Comparison of ENCODE assay signal across 8 cellular contexts in the genomic region with DNA sequence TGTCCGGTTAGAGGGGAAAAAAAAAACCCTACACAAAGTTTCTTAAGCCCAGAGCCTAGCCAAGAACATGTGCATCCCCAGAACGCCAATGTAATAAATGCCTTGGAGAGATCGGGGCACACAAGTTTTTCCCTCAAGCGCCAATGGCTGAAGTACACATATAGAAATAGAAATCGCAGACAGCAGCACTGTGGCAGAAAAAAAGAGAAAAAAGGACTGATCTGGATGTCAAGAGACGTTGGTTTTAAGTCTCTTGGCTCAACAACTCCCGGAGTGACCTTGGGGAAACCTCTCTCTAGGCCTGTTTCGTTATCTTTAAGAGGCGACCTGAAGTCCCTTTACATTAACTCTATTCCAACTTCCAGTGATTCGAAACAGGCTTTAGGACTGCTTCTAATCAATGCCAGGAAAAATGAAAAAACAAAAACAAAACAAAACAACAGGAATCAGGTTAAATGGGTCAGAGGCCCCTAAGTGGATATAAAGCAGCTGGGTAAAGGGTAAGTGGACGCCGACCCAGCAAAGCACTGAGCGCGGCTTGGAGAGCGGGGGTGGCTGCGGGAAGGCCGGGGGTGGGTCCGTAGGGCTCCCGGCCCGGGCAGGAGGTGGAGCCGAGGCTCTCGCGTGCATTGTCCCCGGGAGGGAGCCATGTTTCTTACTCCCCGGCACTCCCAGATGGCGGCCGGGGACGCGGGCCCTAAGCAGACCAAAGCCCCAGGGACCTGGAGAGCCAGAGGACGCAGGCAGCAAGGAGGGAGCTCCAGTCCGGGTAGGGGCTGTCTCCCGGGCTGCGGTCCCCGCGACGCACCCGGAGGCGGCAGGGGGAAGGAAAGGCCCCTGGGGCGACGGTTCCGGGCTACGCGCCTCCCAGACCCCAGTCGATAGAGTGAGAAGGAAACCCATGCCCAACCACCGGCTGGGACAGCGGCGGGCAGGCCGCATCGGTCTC. TPM values are rescaled to one million over a fixed set of nuclear protein-coding genes. Genes with fewer than 3 reads are reported as not detected.
DNase-seq lines count a peak whose midpoint lies in the region; ATAC-seq and TF ChIP-seq lines count a peak whose summit lies in the region.

No MANE protein-coding gene starts in this region.

- no peak for TF ChIP-seq CTCF in endothelial cell (IDR thresholded peaks at IDR 0.05; ENCODE audit: unreplicated experiment)

- no peaks in the 10 kb centered on the region for H3K9me3 Mint-ChIP-seq in endothelial cell (ENCODE audit: unreplicated experiment)

- H3K4me1 Mint-ChIP-seq in endothelial cell (ENCODE audit: unreplicated experiment) = peaks cover 19% of the 10 kb centered on the region

- H3K27ac Mint-ChIP-seq in endothelial cell (ENCODE audit: unreplicated experiment) = peak overlapping the region; percentile 99

- H3K4me3 Mint-ChIP-seq in endothelial cell (ENCODE audit: unreplicated experiment) = peak overlapping the region; percentile 100

- H3K27me3 Mint-ChIP-seq in endothelial cell (ENCODE audit: unreplicated experiment) = peaks cover 9% of the 10 kb centered on the region

- ATAC-seq in HG02642 (IDR thresholded peaks at IDR 0.05; ENCODE audit: poor library complexity, unreplicated experiment) = peak; percentile 66

- peak; percentile 35 to 47 for DNase-seq in SHP77 (lab: John Stamatoyannopoulos, UW)
- DNase-seq in SHP77 treated with DMSO at 0.1 percent for 48 hours (lab: John Stamatoyannopoulos, UW) = no peak
- DNase-seq in NCI-H1930 (lab: John Stamatoyannopoulos, UW) = peak; percentile 8 to 30
- peak; percentile 33 to 45 (median 41) for DNase-seq in activated CD8-positive, alpha-beta memory T cell treated with anti-CD3 and anti-CD28 coated beads for 48 hours (ENCODE audit: low read depth in 2 of 3, low spot score in 2 of 3)
- DNase-seq in endothelial cell (ENCODE audit: low spot score) = peak; percentile 76
- peak; percentile 49 for DNase-seq in midbrain (lab: John Stamatoyannopoulos, UW)
- DNase-seq in stimulated activated CD8-positive, alpha-beta memory T cell treated with anti-CD3 and anti-CD28 coated beads, Interleukin-2, amount 100 ng/mL, for 48 hours (ENCODE audit: low read depth in 2 of 2) = peak; percentile 61 to 65

- peaks cover 9% of the 10 kb centered on the region for H3K36me3 Mint-ChIP-seq in endothelial cell (ENCODE audit: low read depth, unreplicated experiment)

RNA-seq across cellular contexts. Expression of gene EIF3A, which starts 0.8 kb away (rescaled TPM):
- total RNA-seq in endothelial cell (ENCODE audit: unreplicated experiment) = 107 TPM

RNA-seq across cellular contexts. Expression of gene DENND10, which starts 24.1 kb away (rescaled TPM):
- total RNA-seq in endothelial cell (ENCODE audit: unreplicated experiment) = 40.6 TPM

RNA-seq across cellular contexts. Expression of gene NANOS1, which starts 50.3 kb away (rescaled TPM):
- 1.2 TPM for total RNA-seq in endothelial cell (ENCODE audit: unreplicated experiment)
